Comparison of ENCODE assay signal across 1 cellular context in genomic region chr5:151222769-151223446, GRCh38.
TF ChIP-seq lines count a peak whose summit lies in the region.

No MANE protein-coding gene starts in this region.

TF ChIP-seq in GM23338, 12 proteins besides CTCF, POLR2A, EP300 and RAD21 (continued from another document):
- TF ChIP-seq ZNF462 (CRISPR knock-in tag; IDR thresholded peaks at IDR 0.05): no peak
- TF ChIP-seq POLR2AphosphoS5 (IDR thresholded peaks at IDR 0.05; ENCODE audit: low read depth): no peak
- no peak for TF ChIP-seq NANOG (IDR thresholded peaks at IDR 0.05; ENCODE audit: borderline replicate concordance)
